Comparison of ENCODE assay signal across 8 cellular contexts in genomic region chr9:125889524-125890473, GRCh38.
A peak's percentile ranks its signal among the peaks of the same experiment; 100 is the strongest.
DNase-seq lines count a peak whose midpoint lies in the region; ATAC-seq and TF ChIP-seq lines count a peak whose summit lies in the region.

No MANE protein-coding gene starts in this region.

- H3K9ac ChIP-seq in NT2/D1 (ENCODE audit: insufficient read length, low read depth) (peak overlapping the region; percentile 73), stomach smooth muscle (ENCODE audit: low read length in 2 of 2) (peak overlapping the region; percentile 71)

- H3K27me3 ChIP-seq in NT2/D1 (ENCODE audit: insufficient read depth, insufficient read length) = no peaks in the 10 kb centered on the region
- no peaks in the 10 kb centered on the region for H3K27me3 ChIP-seq in stomach smooth muscle (ENCODE audit: control insufficient read depth in 1 of 2, insufficient read depth in 2 of 2, low read length in 2 of 2)

- peaks cover 17% of the 10 kb centered on the region for H3K27me3 Mint-ChIP-seq in activated T-helper 17 cell treated with anti-CD3 and anti-CD28 coated beads, Interleukin-2, amount 50 U/mL, for 72 hours
- peaks cover 0 to 4% (median 0%) of the 10 kb centered on the region in 3 donors for H3K27me3 Mint-ChIP-seq in naive B cell

- H3K4me3 Mint-ChIP-seq in activated T-helper 17 cell treated with anti-CD3 and anti-CD28 coated beads, Interleukin-2, amount 50 U/mL, for 72 hours = peak overlapping the region; percentile 63
- H3K4me3 Mint-ChIP-seq in naive B cell = peak overlapping the region; percentile 82 to 94 (median 89)

- no peaks in the 10 kb centered on the region for H3K9me3 Mint-ChIP-seq in activated T-helper 17 cell treated with anti-CD3 and anti-CD28 coated beads, Interleukin-2, amount 50 U/mL, for 72 hours
- no peaks in the 10 kb centered on the region for H3K9me3 Mint-ChIP-seq in naive B cell

- ATAC-seq in GM21737 (IDR thresholded peaks at IDR 0.05; ENCODE audit: unreplicated experiment) (peak; percentile 51), naive B cell (ENCODE audit: low read depth in 2 of 2) (peak; percentile 88 to 90), GM21576 (IDR thresholded peaks at IDR 0.05; ENCODE audit: unreplicated experiment) (no peak)
- ATAC-seq in activated T-helper 17 cell treated with anti-CD3 and anti-CD28 coated beads, Interleukin-2, amount 50 U/mL, for 72 hours (replicated peaks) = peak; percentile 62

- H3K27ac Mint-ChIP-seq in activated T-helper 17 cell treated with anti-CD3 and anti-CD28 coated beads, Interleukin-2, amount 50 U/mL, for 72 hours = no peak overlapping the region
- peak overlapping the region in 3 of 6 donors; percentile 12 to 92 (median 88) for H3K27ac Mint-ChIP-seq in naive B cell

- peaks cover 5% of the 10 kb centered on the region for H3K4me1 Mint-ChIP-seq in activated T-helper 17 cell treated with anti-CD3 and anti-CD28 coated beads, Interleukin-2, amount 50 U/mL, for 72 hours
- peaks cover 10 to 16% (median 13%) of the 10 kb centered on the region in 3 donors for H3K4me1 Mint-ChIP-seq in naive B cell

- H3K9me3 ChIP-seq in NT2/D1 (ENCODE audit: insufficient read depth, low read length) = no peaks in the 10 kb centered on the region
- no peaks in the 10 kb centered on the region for H3K9me3 ChIP-seq in stomach smooth muscle (ENCODE audit: control insufficient read depth in 2 of 2, low read length in 2 of 2)

- H3K4me3 ChIP-seq in NT2/D1 (ENCODE audit: insufficient read length, low read depth) (peak overlapping the region; percentile 46), fibroblast of mammary gland (ENCODE audit: control insufficient read depth, low read depth, low read length) (peak overlapping the region; percentile 52), stomach smooth muscle (ENCODE audit: low read length in 2 of 2) (peak overlapping the region; percentile 64 to 75)

- no peaks in the 10 kb centered on the region for H3K36me3 Mint-ChIP-seq in activated T-helper 17 cell treated with anti-CD3 and anti-CD28 coated beads, Interleukin-2, amount 50 U/mL, for 72 hours (ENCODE audit: low read depth)
- no peaks in the 10 kb centered on the region for H3K36me3 Mint-ChIP-seq in naive B cell

- H3K4me1 ChIP-seq in NT2/D1 (ENCODE audit: insufficient read depth, insufficient read length) = peaks cover 2% of the 10 kb centered on the region
- H3K4me1 ChIP-seq in stomach smooth muscle (ENCODE audit: control insufficient read depth, insufficient read depth, low read length) = peaks cover 13% of the 10 kb centered on the region

- TF ChIP-seq CTCF in fibroblast of mammary gland (conservative IDR thresholded peaks at IDR 0.05; ENCODE audit: control insufficient read depth, insufficient read depth, low read depth, low read length) = no peak

- peak; percentile 31 for DNase-seq in CD1c-positive myeloid dendritic cell (ENCODE audit: extremely low spot score)
- peak; percentile 36 for DNase-seq in NT2/D1 (ENCODE audit: low read depth, low spot score)
- peak; percentile 57 for DNase-seq in fibroblast of mammary gland (ENCODE audit: low read depth)
- DNase-seq in naive B cell = peak; percentile 56

- H3K27ac ChIP-seq in stomach smooth muscle (ENCODE audit: low read length) = peak overlapping the region; percentile 70

- no peaks in the 10 kb centered on the region for H3K36me3 ChIP-seq in NT2/D1 (ENCODE audit: insufficient read depth, insufficient read length, low read length)
- H3K36me3 ChIP-seq in stomach smooth muscle (ENCODE audit: control insufficient read depth in 2 of 2, insufficient read depth in 2 of 2, low read length in 2 of 2) = no peaks in the 10 kb centered on the region
